12 cellular contexts compared by ENCODE assay signal in genomic region chr7:40986351-40986873, GRCh38.
DNase-seq lines count a peak whose midpoint lies in the region; ATAC-seq and TF ChIP-seq lines count a peak whose summit lies in the region.
"Had no signal": no experiment of that assay in that cellular context is flagged by ENCODE, and none has a peak within 500 bp of the region (broad histone marks: within the 10 kb centered on the region; RNA-seq: fewer than 3 reads in every experiment).

No MANE protein-coding gene starts in this region.

- H3K9me3 Mint-ChIP-seq in WTC11, result peaks cover 8% of the 10 kb centered on the region; the same call in 1 of the 2 replicates
- peaks cover 8% of the 10 kb centered on the region for H3K9me3 Mint-ChIP-seq in activated CD4-positive, alpha-beta memory T cell treated with anti-CD3 and anti-CD28 coated beads for 36 hours

- H3K27me3 ChIP-seq in right atrium auricular region (no peaks in the 10 kb centered on the region), left ventricle myocardium inferior (ENCODE audit: low read depth) (no peaks in the 10 kb centered on the region), aorta (ENCODE audit: control insufficient read depth in 1 of 2, insufficient read depth in 2 of 2, low read length in 1 of 2) (no peaks in the 10 kb centered on the region)

- POLR2A ChIA-PET in WTC11 (lab: Charles Lee), result no interaction called here
- POLR2A ChIA-PET in activated CD4-positive, alpha-beta memory T cell treated with anti-CD3 and anti-CD28 coated beads for 36 hours (lab: Charles Lee), result no interaction called here

- no peak overlapping the region for H3K4me3 Mint-ChIP-seq in WTC11
- no peak overlapping the region for H3K4me3 Mint-ChIP-seq in activated CD4-positive, alpha-beta memory T cell treated with anti-CD3 and anti-CD28 coated beads for 36 hours
- H3K4me3 Mint-ChIP-seq: central memory CD8-positive, alpha-beta T cell had no signal

- H3K9me3 ChIP-seq in right atrium auricular region (no peaks in the 10 kb centered on the region), left ventricle myocardium inferior (replicated peaks) (no peaks in the 10 kb centered on the region), aorta (ENCODE audit: control insufficient read depth, low read length) (no peaks in the 10 kb centered on the region)

- no peaks in the 10 kb centered on the region for H3K27me3 Mint-ChIP-seq in WTC11 (ENCODE audit: low read depth)
- H3K27me3 Mint-ChIP-seq in activated CD4-positive, alpha-beta memory T cell treated with anti-CD3 and anti-CD28 coated beads for 36 hours, result no peaks in the 10 kb centered on the region
- H3K27me3 Mint-ChIP-seq: central memory CD8-positive, alpha-beta T cell had no signal

- H3K36me3 Mint-ChIP-seq in WTC11, result no peaks in the 10 kb centered on the region
- no peaks in the 10 kb centered on the region for H3K36me3 Mint-ChIP-seq in activated CD4-positive, alpha-beta memory T cell treated with anti-CD3 and anti-CD28 coated beads for 36 hours

- ATAC-seq in Right ventricle myocardium inferior (peak; percentile 89), WTC11 (no peak), aorta (ENCODE audit: low FRiP score) (peak; percentile 52)

- no peak for TF ChIP-seq CTCF in right atrium auricular region (IDR thresholded peaks at IDR 0.05)
- TF ChIP-seq CTCF in WTC11 (IDR thresholded peaks at IDR 0.05), result no peak
- TF ChIP-seq CTCF in left ventricle myocardium inferior (IDR thresholded peaks at IDR 0.05; ENCODE audit: borderline replicate concordance), result no peak

- H3K36me3 ChIP-seq in right atrium auricular region (no peaks in the 10 kb centered on the region), left ventricle myocardium inferior (no peaks in the 10 kb centered on the region), aorta (ENCODE audit: control insufficient read depth in 1 of 2, insufficient read depth in 2 of 2, low read length in 1 of 2) (no peaks in the 10 kb centered on the region)

- intact Hi-C loops in Right ventricle myocardium inferior (cut with DNase I), result loop anchor here (5.0 kb wide), 1 partner anchor 61 kb away; no protein-coding TSS in a partner anchor
- intact Hi-C loops in left ventricle myocardium inferior (cut with micrococcal nuclease), result no loop called here
- intact Hi-C loops in aorta (cut with DNase I), result no loop called here
- intact Hi-C loops in activated CD4-positive, alpha-beta memory T cell treated with anti-CD3 and anti-CD28 coated beads for 36 hours (cut with micrococcal nuclease), result no loop called here

- H3K27ac ChIP-seq in right atrium auricular region, result peak overlapping the region in 1 of 2 donors; percentile 47
- peak overlapping the region; percentile 33 for H3K27ac ChIP-seq in left ventricle myocardium inferior (replicated peaks)
- no peak overlapping the region for H3K27ac ChIP-seq in aorta (ENCODE audit: low read depth in 1 of 2, low read length in 2 of 2)
- H3K27ac ChIP-seq: SK-N-MC had no signal

- H3K4me1 Mint-ChIP-seq in WTC11, result no peaks in the 10 kb centered on the region
- H3K4me1 Mint-ChIP-seq in activated CD4-positive, alpha-beta memory T cell treated with anti-CD3 and anti-CD28 coated beads for 36 hours (ENCODE audit: low read depth), result no peaks in the 10 kb centered on the region
- H3K4me1 Mint-ChIP-seq: central memory CD8-positive, alpha-beta T cell had no signal

- H3K27ac Mint-ChIP-seq in WTC11, result no peak overlapping the region
- no peak overlapping the region for H3K27ac Mint-ChIP-seq in activated CD4-positive, alpha-beta memory T cell treated with anti-CD3 and anti-CD28 coated beads for 36 hours

- H3K4me1 ChIP-seq in right atrium auricular region, result no peaks in the 10 kb centered on the region
- no peaks in the 10 kb centered on the region for H3K4me1 ChIP-seq in left ventricle myocardium inferior
- peaks cover 5 to 7% of the 10 kb centered on the region in 2 donors for H3K4me1 ChIP-seq in aorta (ENCODE audit: control insufficient read depth in 1 of 2, insufficient read depth in 2 of 2, low read length in 2 of 2)

- CTCF ChIA-PET in WTC11 (lab: Charles Lee), result no interaction called here
- CTCF ChIA-PET in activated CD4-positive, alpha-beta memory T cell treated with anti-CD3 and anti-CD28 coated beads for 36 hours (lab: Charles Lee), result no interaction called here

- DNase-seq in Right ventricle myocardium inferior (ENCODE audit: missing footprints), result no peak
- DNase-seq in right atrium auricular region (ENCODE audit: low spot score), result no peak
- no peak for DNase-seq in WTC11 (ENCODE audit: low spot score)
- DNase-seq in left ventricle myocardium inferior, result no peak
- no peak for DNase-seq in aorta
- DNase-seq in activated CD4-positive, alpha-beta T cell treated with anti-CD3 and anti-CD28 coated beads for 48 hours, result no peak
- no peak for DNase-seq in activated CD4-positive, alpha-beta memory T cell treated with anti-CD3 and anti-CD28 coated beads for 36 hours
- DNase-seq in activated naive CD4-positive, alpha-beta T cell (lab: John Stamatoyannopoulos, UW), result no peak
- DNase-seq: MV-4-11, nucleus accumbens had no signal

- WGBS in aorta, 2 donors, result 12 to 14% methylated on average over 7 of the region's 7 CpGs

- no peak overlapping the region for H3K4me3 ChIP-seq in right atrium auricular region
- H3K4me3 ChIP-seq in left ventricle myocardium inferior, result no peak overlapping the region
- no peak overlapping the region for H3K4me3 ChIP-seq in aorta (ENCODE audit: low read length in 2 of 2)
- H3K4me3 ChIP-seq: SK-N-MC had no signal

TF ChIP-seq in WTC11, 78 proteins besides CTCF, POLR2A, EP300 and RAD21:
- TF ChIP-seq KAT7 (CRISPR knock-in tag; IDR thresholded peaks at IDR 0.05; ENCODE audit: borderline replicate concordance), result no peak
- TF ChIP-seq GABPB1 (CRISPR knock-in tag; IDR thresholded peaks at IDR 0.05), result peak; percentile 61
- TF ChIP-seq ZNF671 (CRISPR knock-in tag; IDR thresholded peaks at IDR 0.05), result no peak
